14 cellular contexts compared by ENCODE assay signal in genomic region chr14:68665116-68665515, GRCh38.
DNase-seq lines count a peak whose midpoint lies in the region; ATAC-seq, FAIRE-seq and TF ChIP-seq lines count a peak whose summit lies in the region.
"Had no signal": no experiment of that assay in that cellular context is flagged by ENCODE, and none has a peak within 500 bp of the region (broad histone marks: within the 10 kb centered on the region; RNA-seq: fewer than 3 reads in every experiment).

No MANE protein-coding gene starts in this region.

- H3K4me1 Mint-ChIP-seq in dendritic cell treated with granulocyte-macrophage colony-stimulating factor and Interleukin-4, amounts not matched to agents 40 ng/mL and 50 ng/mL, for 4 days (ENCODE audit: low read depth), result peaks cover 72% of the 10 kb centered on the region
- H3K4me1 Mint-ChIP-seq in osteocyte (ENCODE audit: unreplicated experiment) (peaks cover 32% of the 10 kb centered on the region), H9 (peaks cover 15 to 20% of the 10 kb centered on the region in 2 experiments)
- H3K4me1 Mint-ChIP-seq in naive thymus-derived CD4-positive, alpha-beta T cell, result peaks cover 20 to 53% (median 27%) of the 10 kb centered on the region in 7 donors

- H3K27ac Mint-ChIP-seq in dendritic cell treated with granulocyte-macrophage colony-stimulating factor and Interleukin-4, amounts not matched to agents 40 ng/mL and 50 ng/mL, for 4 days, result peak overlapping the region; percentile 8
- H3K27ac Mint-ChIP-seq in osteocyte (ENCODE audit: unreplicated experiment) (peak overlapping the region; percentile 6), H9 (no peak overlapping the region)
- peak overlapping the region in 1 of 9 donors; percentile 34 for H3K27ac Mint-ChIP-seq in naive thymus-derived CD4-positive, alpha-beta T cell

- WGBS in small intestine, 3 donors, result 65 to 91% (median 90%) methylated on average over 4 of the region's 4 CpGs
- no CpG with 5 or more reads among the region's 4 CpGs for WGBS in H9 (ENCODE audit: extremely low coverage, insufficient read length, low lambda C conversion rate)

- no peaks in the 10 kb centered on the region for H4K20me1 ChIP-seq in H9 (ENCODE audit: control insufficient read depth, insufficient read depth, insufficient read length)

- no peak overlapping the region for H3K14ac ChIP-seq in H9 (ENCODE audit: insufficient read depth, low read length)

- no peak overlapping the region for H2BK20ac ChIP-seq in H9 (ENCODE audit: low read depth, low read length, poor library complexity, severe bottlenecking)

- no peak overlapping the region for H2AK5ac ChIP-seq in H9 (ENCODE audit: insufficient read length, low read length)

- no peak overlapping the region for H4K8ac ChIP-seq in H9 (replicated peaks; ENCODE audit: insufficient read length, low read depth, low read length)

- intact Hi-C loops in left ventricle myocardium inferior (cut with micrococcal nuclease) (no loop called here), cardiac septum (cut with DNase I) (loop anchor here (5.0 kb wide), 1 partner anchor 127 kb away; the partner anchor contains the start of gene ZFP36L1)
- intact Hi-C loops in dendritic cell treated with granulocyte-macrophage colony-stimulating factor and Interleukin-4, amounts not matched to agents 40 ng/mL and 50 ng/mL, for 4 days (cut with micrococcal nuclease), result no loop called here
- intact Hi-C loops in naive thymus-derived CD4-positive, alpha-beta T cell (cut with micrococcal nuclease), result no loop called here

- TF ChIP-seq CTCF in left ventricle myocardium inferior (IDR thresholded peaks at IDR 0.05; ENCODE audit: borderline replicate concordance), result no peak
- no peak for TF ChIP-seq CTCF in osteocyte (IDR thresholded peaks at IDR 0.05)
- no peak for TF ChIP-seq CTCF in H9 (conservative IDR thresholded peaks at IDR 0.05)

- H4K5ac ChIP-seq in H9 (ENCODE audit: insufficient read length, low read depth, low read length), result no peak overlapping the region

- no peak overlapping the region for H4K91ac ChIP-seq in H9 (ENCODE audit: insufficient read length, low read depth, low read length)

- POLR2A ChIA-PET in naive thymus-derived CD4-positive, alpha-beta T cell (lab: Charles Lee), result interaction anchor here (1.0 kb wide), 1 partner anchor 382 kb away, joined by 3 read pairs; no protein-coding TSS in a partner anchor

- no peak overlapping the region for H2BK15ac ChIP-seq in H9 (ENCODE audit: low read depth, low read length)

- H3K27me3 Mint-ChIP-seq in dendritic cell treated with granulocyte-macrophage colony-stimulating factor and Interleukin-4, amounts not matched to agents 40 ng/mL and 50 ng/mL, for 4 days, result peaks cover 17% of the 10 kb centered on the region
- H3K27me3 Mint-ChIP-seq in osteocyte (ENCODE audit: unreplicated experiment) (no peaks in the 10 kb centered on the region), H9 (ENCODE audit: low read depth) (peaks cover 6% of the 10 kb centered on the region)
- H3K27me3 Mint-ChIP-seq in naive thymus-derived CD4-positive, alpha-beta T cell, result peaks cover 0 to 4% (median 0%) of the 10 kb centered on the region in 5 donors

- no peak overlapping the region for H3K4me3 Mint-ChIP-seq in dendritic cell treated with granulocyte-macrophage colony-stimulating factor and Interleukin-4, amounts not matched to agents 40 ng/mL and 50 ng/mL, for 4 days
- no peak overlapping the region for H3K4me3 Mint-ChIP-seq in osteocyte (ENCODE audit: unreplicated experiment)
- no peak overlapping the region for H3K4me3 Mint-ChIP-seq in H9
- no peak overlapping the region for H3K4me3 Mint-ChIP-seq in naive thymus-derived CD4-positive, alpha-beta T cell
- H3K4me3 Mint-ChIP-seq: neural crest cell had no signal

- no peaks in the 10 kb centered on the region for H3K36me3 Mint-ChIP-seq in dendritic cell treated with granulocyte-macrophage colony-stimulating factor and Interleukin-4, amounts not matched to agents 40 ng/mL and 50 ng/mL, for 4 days (ENCODE audit: low read depth)
- H3K36me3 Mint-ChIP-seq in osteocyte (ENCODE audit: unreplicated experiment), result no peaks in the 10 kb centered on the region
- no peaks in the 10 kb centered on the region for H3K36me3 Mint-ChIP-seq in H9 (ENCODE audit: insufficient read depth in 1 of 3, low read depth in 3 of 3)
- H3K36me3 Mint-ChIP-seq in naive thymus-derived CD4-positive, alpha-beta T cell, result peaks cover 0 to 6% (median 0%) of the 10 kb centered on the region in 5 donors

- no peaks in the 10 kb centered on the region for H3K79me2 ChIP-seq in H9 (ENCODE audit: insufficient read depth, low read length)

- DNase-seq in left ventricle myocardium inferior, result no peak
- DNase-seq in cardiac septum (ENCODE audit: low spot score), result no peak
- DNase-seq in osteocyte (ENCODE audit: extremely low spot score, unreplicated experiment), result no peak
- DNase-seq in urothelium cell line (ENCODE audit: low spot score), result no peak
- DNase-seq in small intestine, result no peak
- DNase-seq in H9, result no peak
- DNase-seq in naive thymus-derived CD4-positive, alpha-beta T cell, result no peak
- DNase-seq: activated naive CD4-positive, alpha-beta T cell treated with Interleukin-2 at 50 U/mL for 16 hours; effector CD4-positive, alpha-beta T cell; GF-D8; KBM-7 had no signal

- H3K27me3 ChIP-seq in left ventricle myocardium inferior (ENCODE audit: low read depth) (no peaks in the 10 kb centered on the region), small intestine (ENCODE audit: control insufficient read depth in 2 of 2, insufficient read depth in 2 of 2, low read length in 2 of 2) (no peaks in the 10 kb centered on the region), H9 (ENCODE audit: insufficient read depth, low read length) (no peaks in the 10 kb centered on the region)
- H3K27me3 ChIP-seq in naive thymus-derived CD4-positive, alpha-beta T cell (ENCODE audit: control insufficient read depth in 2 of 2, insufficient read depth in 2 of 2, low read length in 2 of 2), result no peaks in the 10 kb centered on the region

- H3T11ph ChIP-seq in H9 (ENCODE audit: low read length), result no peak overlapping the region

- H3K18ac ChIP-seq in H9 (ENCODE audit: insufficient read length, low read depth, low read length), result no peak overlapping the region

- no peak overlapping the region for H3K4me3 ChIP-seq in left ventricle myocardium inferior
- H3K4me3 ChIP-seq in small intestine (ENCODE audit: low read depth in 1 of 2, low read length in 2 of 2), result no peak overlapping the region
- H3K4me3 ChIP-seq in naive thymus-derived CD4-positive, alpha-beta T cell (ENCODE audit: low read length), result no peak overlapping the region

- H3K27ac ChIP-seq in left ventricle myocardium inferior (replicated peaks) (peak overlapping the region; percentile 79), small intestine (ENCODE audit: low read depth in 1 of 2, low read length in 1 of 2) (peak overlapping the region in 1 of 2 donors; percentile 51), H9 (ENCODE audit: insufficient read length, low read depth, low read length) (no peak overlapping the region)
- no peak overlapping the region for H3K27ac ChIP-seq in naive thymus-derived CD4-positive, alpha-beta T cell (ENCODE audit: low read depth, low read length)

- no peaks in the 10 kb centered on the region for H3K9me3 ChIP-seq in left ventricle myocardium inferior (replicated peaks)
- no peaks in the 10 kb centered on the region for H3K9me3 ChIP-seq in small intestine (ENCODE audit: control insufficient read depth, low read depth)
- H3K9me3 ChIP-seq in H9 (ENCODE audit: control insufficient read depth, low read depth, low read length), result no peaks in the 10 kb centered on the region
- H3K9me3 ChIP-seq in naive thymus-derived CD4-positive, alpha-beta T cell (ENCODE audit: control insufficient read depth in 2 of 3, low read length in 3 of 3), result no peaks in the 10 kb centered on the region

- no peak overlapping the region for H3K56ac ChIP-seq in H9 (ENCODE audit: insufficient read length, low read depth, low read length)

- H3K9ac ChIP-seq in H9 (ENCODE audit: extremely low read depth, insufficient read length, low read length), result no peak overlapping the region

- H3K79me1 ChIP-seq in H9 (ENCODE audit: insufficient read depth, low read depth, low read length, poor library complexity, severe bottlenecking), result no peaks in the 10 kb centered on the region

- H2BK120ac ChIP-seq in H9 (ENCODE audit: low read depth, low read length, poor library complexity, severe bottlenecking), result no peak overlapping the region

- no peak overlapping the region for H2BK5ac ChIP-seq in H9 (ENCODE audit: insufficient read length, low read length)

- H2BK12ac ChIP-seq in H9 (ENCODE audit: insufficient read length, low read depth, low read length), result no peak overlapping the region

- no peaks in the 10 kb centered on the region for H3K23me2 ChIP-seq in H9 (ENCODE audit: insufficient read length, low read depth, low read length, poor library complexity, severe bottlenecking)

- H3K23ac ChIP-seq in H9 (ENCODE audit: insufficient read length, low read depth, low read length), result no peak overlapping the region

- no peaks in the 10 kb centered on the region for H3K36me3 ChIP-seq in left ventricle myocardium inferior
- H3K36me3 ChIP-seq in small intestine (ENCODE audit: control insufficient read depth in 2 of 2, insufficient read depth in 2 of 2, low read length in 2 of 2), result no peaks in the 10 kb centered on the region
- no peaks in the 10 kb centered on the region for H3K36me3 ChIP-seq in naive thymus-derived CD4-positive, alpha-beta T cell (ENCODE audit: control insufficient read depth in 2 of 3, insufficient read depth in 3 of 3, low read length in 3 of 3)

- no peak overlapping the region for H3K4me2 ChIP-seq in H9 (ENCODE audit: insufficient read depth, insufficient read length, low read length)

- no peak overlapping the region for H3K4ac ChIP-seq in H9 (ENCODE audit: low read depth, low read length)

- ATAC-seq in naive thymus-derived CD4-positive, alpha-beta T cell, result no peak
- ATAC-seq: Panc1 had no signal

- CTCF ChIA-PET in naive thymus-derived CD4-positive, alpha-beta T cell (lab: Charles Lee), result no interaction called here

- peak; percentile 79 for FAIRE-seq in urothelium cell line (lab: Jason Lieb, UNC)
- FAIRE-seq in small intestine (lab: Jason Lieb, UNC), result no peak

- peaks cover 64% of the 10 kb centered on the region for H3K4me1 ChIP-seq in left ventricle myocardium inferior
- H3K4me1 ChIP-seq in small intestine (ENCODE audit: control insufficient read depth in 2 of 2, insufficient read depth in 1 of 2, low read depth in 1 of 2, low read length in 1 of 2), result peaks cover 0 to 2% of the 10 kb centered on the region in 2 donors
- no peaks in the 10 kb centered on the region; the same call in 1 of the 2 replicates for H3K4me1 ChIP-seq in H9 (ENCODE audit: insufficient read depth, low read length)
- peaks cover 0 to 24% of the 10 kb centered on the region in 2 donors for H3K4me1 ChIP-seq in naive thymus-derived CD4-positive, alpha-beta T cell (ENCODE audit: control insufficient read depth in 2 of 2, insufficient read depth in 2 of 2, low read length in 2 of 2)

- H3K9me3 Mint-ChIP-seq in dendritic cell treated with granulocyte-macrophage colony-stimulating factor and Interleukin-4, amounts not matched to agents 40 ng/mL and 50 ng/mL, for 4 days, result no peaks in the 10 kb centered on the region
- H3K9me3 Mint-ChIP-seq in osteocyte (ENCODE audit: unreplicated experiment) (no peaks in the 10 kb centered on the region), H9 (peaks cover 0 to 4% of the 10 kb centered on the region in 2 experiments; a peak in 1 of 5 replicates)
- peaks cover 0 to 6% (median 0%) of the 10 kb centered on the region in 11 donors for H3K9me3 Mint-ChIP-seq in naive thymus-derived CD4-positive, alpha-beta T cell
- H3K9me3 Mint-ChIP-seq: neural crest cell had no signal

- H2AFZ ChIP-seq in H9 (ENCODE audit: low read length), result no peak overlapping the region

Comparison
In these comparisons a context has a peak if more than half of its experiments do, and no peak if none do; other contexts are left out.
1. H3K27ac Mint-ChIP-seq: peak in dendritic cell treated with granulocyte-macrophage colony-stimulating factor and Interleukin-4, amounts not matched to agents 40 ng/mL and 50 ng/mL, for 4 days (single experiment) and osteocyte (single experiment); none in H9 (0 of 3).